Comparison of ENCODE assay signal across 9 cellular contexts in genomic region chr9:91101598-91102168, GRCh38.
DNase-seq lines count a peak whose midpoint lies in the region; ATAC-seq and TF ChIP-seq lines count a peak whose summit lies in the region.
"Had no signal": no experiment of that assay in that cellular context is flagged by ENCODE, and none has a peak within 500 bp of the region (broad histone marks: within the 10 kb centered on the region; RNA-seq: fewer than 3 reads in every experiment).

No MANE protein-coding gene starts in this region.

- peaks cover 6 to 12% (median 7%) of the 10 kb centered on the region in 3 donors for H3K27me3 Mint-ChIP-seq in immature natural killer cell (ENCODE audit: low read depth in 3 of 3)
- H3K27me3 Mint-ChIP-seq in stimulated activated memory B cell treated with anti-CD40 and anti-IgM and Interleukin-4, amounts not matched to agents 10 μg/mL and 1 μg/mL and 100 μg/mL, for 72 hours = no peaks in the 10 kb centered on the region

- DNase-seq in activated CD8-positive, alpha-beta memory T cell treated with anti-CD3 and anti-CD28 coated beads for 4 hours (ENCODE audit: low read depth in 2 of 2) = peak; percentile 26 to 44
- DNase-seq in immature natural killer cell = peak; percentile 67 to 74 (median 70)
- no peak for DNase-seq in HAP-1 (ENCODE audit: low spot score in 2 of 2)
- DNase-seq in smooth muscle cell (lab: John Stamatoyannopoulos, UW; ENCODE audit: unreplicated experiment) = no peak
- DNase-seq: hypothalamus had no signal

- H3K27me3 ChIP-seq in HAP-1 (ENCODE audit: low read depth) (peaks cover 3% of the 10 kb centered on the region; the same call in 1 of the 2 replicates), smooth muscle cell (ENCODE audit: low read depth) (no peaks in the 10 kb centered on the region)

- no peak overlapping the region for H2AFZ ChIP-seq in smooth muscle cell (ENCODE audit: low read depth)

- no peak overlapping the region for H3K27ac ChIP-seq in smooth muscle cell (ENCODE audit: low read depth)

- no peaks in the 10 kb centered on the region for H3K9me3 ChIP-seq in HAP-1
- H3K9me3 ChIP-seq in smooth muscle cell (replicated peaks; ENCODE audit: low read depth) = no peaks in the 10 kb centered on the region

- peak overlapping the region; percentile 31 to 91 (median 78) for H3K27ac Mint-ChIP-seq in immature natural killer cell
- H3K27ac Mint-ChIP-seq in stimulated activated memory B cell treated with anti-CD40 and anti-IgM and Interleukin-4, amounts not matched to agents 10 μg/mL and 1 μg/mL and 100 μg/mL, for 72 hours = peak overlapping the region; percentile 9

- H3F3A ChIP-seq in smooth muscle cell (ENCODE audit: low read depth) = no peaks in the 10 kb centered on the region

- H3K4me1 ChIP-seq in HAP-1 (no peaks in the 10 kb centered on the region), smooth muscle cell (ENCODE audit: low read depth) (no peaks in the 10 kb centered on the region)

- H4K20me1 ChIP-seq in smooth muscle cell (ENCODE audit: low read depth) = no peaks in the 10 kb centered on the region

- H3K4me2 ChIP-seq in smooth muscle cell = no peak overlapping the region

- no peaks in the 10 kb centered on the region for H3K9me3 Mint-ChIP-seq in immature natural killer cell
- no peaks in the 10 kb centered on the region for H3K9me3 Mint-ChIP-seq in stimulated activated memory B cell treated with anti-CD40 and anti-IgM and Interleukin-4, amounts not matched to agents 10 μg/mL and 1 μg/mL and 100 μg/mL, for 72 hours

- no peak for TF ChIP-seq CTCF in smooth muscle cell (IDR thresholded peaks at IDR 0.05; ENCODE audit: borderline replicate concordance, insufficient read depth, poor library complexity, severe bottlenecking)

- 90% methylated on average over 8 of the region's 8 CpGs for WGBS in smooth muscle cell (ENCODE audit: low lambda C conversion rate)

- H3K36me3 Mint-ChIP-seq in immature natural killer cell = peaks cover 0 to 14% (median 3%) of the 10 kb centered on the region in 3 donors
- no peaks in the 10 kb centered on the region for H3K36me3 Mint-ChIP-seq in stimulated activated memory B cell treated with anti-CD40 and anti-IgM and Interleukin-4, amounts not matched to agents 10 μg/mL and 1 μg/mL and 100 μg/mL, for 72 hours

- peaks cover 38 to 43% of the 10 kb centered on the region in 2 donors for H3K4me1 Mint-ChIP-seq in immature natural killer cell
- H3K4me1 Mint-ChIP-seq in stimulated activated memory B cell treated with anti-CD40 and anti-IgM and Interleukin-4, amounts not matched to agents 10 μg/mL and 1 μg/mL and 100 μg/mL, for 72 hours = peaks cover 32% of the 10 kb centered on the region

- no peaks in the 10 kb centered on the region for H3K36me3 ChIP-seq in HAP-1 (replicated peaks)
- no peaks in the 10 kb centered on the region for H3K36me3 ChIP-seq in smooth muscle cell (ENCODE audit: low read depth)

- ATAC-seq in HG03354 (IDR thresholded peaks at IDR 0.05; ENCODE audit: poor library complexity, severe bottlenecking, unreplicated experiment) (peak; percentile 72), HG03280 (IDR thresholded peaks at IDR 0.05; ENCODE audit: unreplicated experiment) (no peak), GM21390 (IDR thresholded peaks at IDR 0.05; ENCODE audit: unreplicated experiment) (no peak)
- peak; percentile 83 for ATAC-seq in stimulated activated memory B cell treated with anti-CD40 and anti-IgM and Interleukin-4, amounts not matched to agents 10 μg/mL and 1 μg/mL and 100 μg/mL, for 72 hours

- H3K4me3 Mint-ChIP-seq in immature natural killer cell = peak overlapping the region; percentile 39 to 75 (median 57)
- H3K4me3 Mint-ChIP-seq in stimulated activated memory B cell treated with anti-CD40 and anti-IgM and Interleukin-4, amounts not matched to agents 10 μg/mL and 1 μg/mL and 100 μg/mL, for 72 hours = no peak overlapping the region

- H3K4me3 ChIP-seq in HAP-1 = no peak overlapping the region
- no peak overlapping the region for H3K4me3 ChIP-seq in smooth muscle cell

- in situ Hi-C loops in HAP-1 (cut with MboI; ENCODE audit: low sequenced_read_pairs) = no loop called here

- H3K9ac ChIP-seq in smooth muscle cell (ENCODE audit: low read depth) = no peak overlapping the region

- H3K79me2 ChIP-seq in smooth muscle cell (ENCODE audit: low read depth) = no peaks in the 10 kb centered on the region

Comparison
In these comparisons a context has a peak if more than half of its experiments do, and no peak if none do; other contexts are left out.
1. ATAC-seq: peak in HG03354 (single experiment) and stimulated activated memory B cell treated with anti-CD40 and anti-IgM and Interleukin-4, amounts not matched to agents 10 μg/mL and 1 μg/mL and 100 μg/mL, for 72 hours (single experiment); none in HG03280 (single experiment) and GM21390 (single experiment).
2. DNase-seq: peak in activated CD8-positive, alpha-beta memory T cell treated with anti-CD3 and anti-CD28 coated beads for 4 hours (2 of 2) and immature natural killer cell (3 of 3); none in HAP-1 (0 of 2) and smooth muscle cell (single experiment).